In the genomic region with DNA sequence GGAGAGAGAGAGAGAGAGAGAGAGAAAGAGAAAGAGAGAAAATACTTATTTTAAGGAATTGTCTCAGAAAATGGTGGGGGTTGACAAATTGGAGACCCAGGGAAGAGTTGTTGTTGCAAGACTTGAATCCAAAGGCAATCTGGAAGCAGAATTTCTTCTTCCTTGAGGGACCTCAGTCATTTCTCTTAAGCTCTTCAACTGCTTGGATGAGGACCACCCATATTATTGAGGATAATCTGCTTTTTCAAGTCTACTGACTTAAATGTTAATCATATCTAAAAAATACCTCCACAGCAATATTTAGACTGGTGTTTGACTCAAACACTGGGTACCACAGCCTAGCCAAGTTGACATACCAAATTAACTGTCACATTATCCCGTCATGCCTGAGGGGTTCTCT, we compare ENCODE assay signal across 1 cellular context.
TF ChIP-seq lines count a peak whose summit lies in the region.

No MANE protein-coding gene starts in this region.

TF ChIP-seq in GM23338, 12 proteins besides CTCF, POLR2A, EP300 and RAD21:
- TF ChIP-seq CREB1 (CRISPR knock-in tag; IDR thresholded peaks at IDR 0.05; ENCODE audit: low read depth) (no peak), JUNB (IDR thresholded peaks at IDR 0.05; ENCODE audit: unreplicated experiment) (no peak), EZH2 (IDR thresholded peaks at IDR 0.05; ENCODE audit: low read depth, unreplicated experiment) (no peak), ZNF114 (CRISPR knock-in tag; IDR thresholded peaks at IDR 0.05) (no peak), EZH2phosphoT487 (IDR thresholded peaks at IDR 0.05; ENCODE audit: unreplicated experiment) (no peak), ZNF331 (CRISPR knock-in tag; IDR thresholded peaks at IDR 0.05; ENCODE audit: low read depth) (no peak), STAT1 (IDR thresholded peaks at IDR 0.05; ENCODE audit: unreplicated experiment) (no peak), POLR2AphosphoS5 (IDR thresholded peaks at IDR 0.05; ENCODE audit: low read depth) (no peak), NANOG (IDR thresholded peaks at IDR 0.05; ENCODE audit: borderline replicate concordance) (no peak)
- TF ChIP-seq, protein P1, sequence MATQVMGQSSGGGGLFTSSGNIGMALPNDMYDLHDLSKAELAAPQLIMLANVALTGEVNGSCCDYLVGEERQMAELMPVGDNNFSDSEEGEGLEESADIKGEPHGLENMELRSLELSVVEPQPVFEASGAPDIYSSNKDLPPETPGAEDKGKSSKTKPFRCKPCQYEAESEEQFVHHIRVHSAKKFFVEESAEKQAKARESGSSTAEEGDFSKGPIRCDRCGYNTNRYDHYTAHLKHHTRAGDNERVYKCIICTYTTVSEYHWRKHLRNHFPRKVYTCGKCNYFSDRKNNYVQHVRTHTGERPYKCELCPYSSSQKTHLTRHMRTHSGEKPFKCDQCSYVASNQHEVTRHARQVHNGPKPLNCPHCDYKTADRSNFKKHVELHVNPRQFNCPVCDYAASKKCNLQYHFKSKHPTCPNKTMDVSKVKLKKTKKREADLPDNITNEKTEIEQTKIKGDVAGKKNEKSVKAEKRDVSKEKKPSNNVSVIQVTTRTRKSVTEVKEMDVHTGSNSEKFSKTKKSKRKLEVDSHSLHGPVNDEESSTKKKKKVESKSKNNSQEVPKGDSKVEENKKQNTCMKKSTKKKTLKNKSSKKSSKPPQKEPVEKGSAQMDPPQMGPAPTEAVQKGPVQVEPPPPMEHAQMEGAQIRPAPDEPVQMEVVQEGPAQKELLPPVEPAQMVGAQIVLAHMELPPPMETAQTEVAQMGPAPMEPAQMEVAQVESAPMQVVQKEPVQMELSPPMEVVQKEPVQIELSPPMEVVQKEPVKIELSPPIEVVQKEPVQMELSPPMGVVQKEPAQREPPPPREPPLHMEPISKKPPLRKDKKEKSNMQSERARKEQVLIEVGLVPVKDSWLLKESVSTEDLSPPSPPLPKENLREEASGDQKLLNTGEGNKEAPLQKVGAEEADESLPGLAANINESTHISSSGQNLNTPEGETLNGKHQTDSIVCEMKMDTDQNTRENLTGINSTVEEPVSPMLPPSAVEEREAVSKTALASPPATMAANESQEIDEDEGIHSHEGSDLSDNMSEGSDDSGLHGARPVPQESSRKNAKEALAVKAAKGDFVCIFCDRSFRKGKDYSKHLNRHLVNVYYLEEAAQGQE (IDR thresholded peaks at IDR 0.05; ENCODE audit: unreplicated experiment), result no peak
- TF ChIP-seq, protein P2, sequence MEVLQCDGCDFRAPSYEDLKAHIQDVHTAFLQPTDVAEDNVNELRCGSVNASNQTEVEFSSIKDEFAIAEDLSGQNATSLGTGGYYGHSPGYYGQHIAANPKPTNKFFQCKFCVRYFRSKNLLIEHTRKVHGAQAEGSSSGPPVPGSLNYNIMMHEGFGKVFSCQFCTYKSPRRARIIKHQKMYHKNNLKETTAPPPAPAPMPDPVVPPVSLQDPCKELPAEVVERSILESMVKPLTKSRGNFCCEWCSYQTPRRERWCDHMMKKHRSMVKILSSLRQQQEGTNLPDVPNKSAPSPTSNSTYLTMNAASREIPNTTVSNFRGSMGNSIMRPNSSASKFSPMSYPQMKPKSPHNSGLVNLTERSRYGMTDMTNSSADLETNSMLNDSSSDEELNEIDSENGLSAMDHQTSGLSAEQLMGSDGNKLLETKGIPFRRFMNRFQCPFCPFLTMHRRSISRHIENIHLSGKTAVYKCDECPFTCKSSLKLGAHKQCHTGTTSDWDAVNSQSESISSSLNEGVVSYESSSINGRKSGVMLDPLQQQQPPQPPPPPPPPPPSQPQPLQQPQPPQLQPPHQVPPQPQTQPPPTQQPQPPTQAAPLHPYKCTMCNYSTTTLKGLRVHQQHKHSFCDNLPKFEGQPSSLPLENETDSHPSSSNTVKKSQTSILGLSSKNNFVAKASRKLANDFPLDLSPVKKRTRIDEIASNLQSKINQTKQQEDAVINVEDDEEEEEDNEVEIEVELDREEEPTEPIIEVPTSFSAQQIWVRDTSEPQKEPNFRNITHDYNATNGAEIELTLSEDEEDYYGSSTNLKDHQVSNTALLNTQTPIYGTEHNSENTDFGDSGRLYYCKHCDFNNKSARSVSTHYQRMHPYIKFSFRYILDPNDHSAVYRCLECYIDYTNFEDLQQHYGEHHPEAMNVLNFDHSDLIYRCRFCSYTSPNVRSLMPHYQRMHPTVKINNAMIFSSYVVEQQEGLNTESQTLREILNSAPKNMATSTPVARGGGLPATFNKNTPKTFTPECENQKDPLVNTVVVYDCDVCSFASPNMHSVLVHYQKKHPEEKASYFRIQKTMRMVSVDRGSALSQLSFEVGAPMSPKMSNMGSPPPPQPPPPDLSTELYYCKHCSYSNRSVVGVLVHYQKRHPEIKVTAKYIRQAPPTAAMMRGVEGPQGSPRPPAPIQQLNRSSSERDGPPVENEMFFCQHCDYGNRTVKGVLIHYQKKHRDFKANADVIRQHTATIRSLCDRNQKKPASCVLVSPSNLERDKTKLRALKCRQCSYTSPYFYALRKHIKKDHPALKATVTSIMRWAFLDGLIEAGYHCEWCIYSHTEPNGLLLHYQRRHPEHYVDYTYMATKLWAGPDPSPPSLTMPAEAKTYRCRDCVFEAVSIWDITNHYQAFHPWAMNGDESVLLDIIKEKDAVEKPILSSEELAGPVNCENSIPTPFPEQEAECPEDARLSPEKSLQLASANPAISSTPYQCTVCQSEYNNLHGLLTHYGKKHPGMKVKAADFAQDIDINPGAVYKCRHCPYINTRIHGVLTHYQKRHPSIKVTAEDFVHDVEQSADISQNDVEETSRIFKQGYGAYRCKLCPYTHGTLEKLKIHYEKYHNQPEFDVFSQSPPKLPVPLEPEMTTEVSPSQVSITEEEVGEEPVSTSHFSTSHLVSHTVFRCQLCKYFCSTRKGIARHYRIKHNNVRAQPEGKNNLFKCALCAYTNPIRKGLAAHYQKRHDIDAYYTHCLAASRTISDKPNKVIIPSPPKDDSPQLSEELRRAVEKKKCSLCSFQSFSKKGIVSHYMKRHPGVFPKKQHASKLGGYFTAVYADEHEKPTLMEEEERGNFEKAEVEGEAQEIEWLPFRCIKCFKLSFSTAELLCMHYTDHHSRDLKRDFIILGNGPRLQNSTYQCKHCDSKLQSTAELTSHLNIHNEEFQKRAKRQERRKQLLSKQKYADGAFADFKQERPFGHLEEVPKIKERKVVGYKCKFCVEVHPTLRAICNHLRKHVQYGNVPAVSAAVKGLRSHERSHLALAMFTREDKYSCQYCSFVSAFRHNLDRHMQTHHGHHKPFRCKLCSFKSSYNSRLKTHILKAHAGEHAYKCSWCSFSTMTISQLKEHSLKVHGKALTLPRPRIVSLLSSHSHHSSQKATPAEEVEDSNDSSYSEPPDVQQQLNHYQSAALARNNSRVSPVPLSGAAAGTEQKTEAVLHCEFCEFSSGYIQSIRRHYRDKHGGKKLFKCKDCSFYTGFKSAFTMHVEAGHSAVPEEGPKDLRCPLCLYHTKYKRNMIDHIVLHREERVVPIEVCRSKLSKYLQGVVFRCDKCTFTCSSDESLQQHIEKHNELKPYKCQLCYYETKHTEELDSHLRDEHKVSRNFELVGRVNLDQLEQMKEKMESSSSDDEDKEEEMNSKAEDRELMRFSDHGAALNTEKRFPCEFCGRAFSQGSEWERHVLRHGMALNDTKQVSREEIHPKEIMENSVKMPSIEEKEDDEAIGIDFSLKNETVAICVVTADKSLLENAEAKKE (CRISPR knock-in tag; IDR thresholded peaks at IDR 0.05), result no peak
- TF ChIP-seq, protein P3, sequence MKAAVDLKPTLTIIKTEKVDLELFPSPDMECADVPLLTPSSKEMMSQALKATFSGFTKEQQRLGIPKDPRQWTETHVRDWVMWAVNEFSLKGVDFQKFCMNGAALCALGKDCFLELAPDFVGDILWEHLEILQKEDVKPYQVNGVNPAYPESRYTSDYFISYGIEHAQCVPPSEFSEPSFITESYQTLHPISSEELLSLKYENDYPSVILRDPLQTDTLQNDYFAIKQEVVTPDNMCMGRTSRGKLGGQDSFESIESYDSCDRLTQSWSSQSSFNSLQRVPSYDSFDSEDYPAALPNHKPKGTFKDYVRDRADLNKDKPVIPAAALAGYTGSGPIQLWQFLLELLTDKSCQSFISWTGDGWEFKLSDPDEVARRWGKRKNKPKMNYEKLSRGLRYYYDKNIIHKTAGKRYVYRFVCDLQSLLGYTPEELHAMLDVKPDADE (IDR thresholded peaks at IDR 0.05), result no peak
TF ChIP-seq in GM23338: peak in this region for 0.
